In the genomic region with DNA sequence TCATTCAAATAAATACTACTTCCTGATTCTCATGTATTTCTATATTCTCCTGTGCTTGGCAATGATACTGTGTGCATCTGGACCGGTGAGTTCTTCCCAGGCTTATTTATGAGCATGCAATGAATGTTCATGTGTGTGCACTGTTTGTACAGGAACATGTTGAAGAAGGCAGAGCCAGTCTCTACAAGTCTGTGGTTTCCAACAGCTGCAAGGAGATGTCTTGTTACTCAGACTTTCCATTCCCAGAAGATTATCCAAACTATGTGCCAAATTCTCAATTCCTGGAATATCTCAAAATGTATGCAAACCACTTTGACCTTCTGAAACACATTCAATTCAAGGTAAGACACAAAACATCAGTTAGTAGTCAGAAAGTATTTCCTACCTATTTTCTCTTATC, we compare ENCODE assay signal across 25 cellular contexts. TPM values are rescaled to one million over a fixed set of nuclear protein-coding genes. Genes with fewer than 3 reads are reported as not detected.
DNase-seq lines count a peak whose midpoint lies in the region; TF ChIP-seq lines count a peak whose summit lies in the region.
"Had no signal": no experiment of that assay in that cellular context is flagged by ENCODE, and none has a peak within 500 bp of the region (broad histone marks: within the 10 kb centered on the region; RNA-seq: fewer than 3 reads in every experiment).

No MANE protein-coding gene starts in this region.

- POLR2A ChIA-PET in Caco-2 (lab: Charles Lee), result no interaction called here

- no peak overlapping the region for H3K4me3 ChIP-seq in Caco-2 (ENCODE audit: low read depth, low read length)
- H3K4me3 ChIP-seq in SJCRH30, result no peak overlapping the region
- H3K4me3 ChIP-seq in stomach, result no peak overlapping the region
- H3K4me3 ChIP-seq: GM23338, Peyer's patch, tibial artery had no signal

- H3K27me3 Mint-ChIP-seq in Caco-2 (ENCODE audit: insufficient read depth, unreplicated experiment), result no peaks in the 10 kb centered on the region

- DNase-seq in Caco-2, result no peak
- peak; percentile 7 to 38 for DNase-seq in SJCRH30
- DNase-seq in fibroblast of gingiva (ENCODE audit: low read depth), result peak; percentile 63
- DNase-seq in myocyte (ENCODE audit: low read depth), result peak; percentile 64
- DNase-seq in head of caudate nucleus, result no peak
- no peak for DNase-seq in stomach
- DNase-seq in activated naive CD4-positive, alpha-beta T cell (lab: John Stamatoyannopoulos, UW), result no peak
- DNase-seq in HK-2 (ENCODE audit: unreplicated experiment), result no peak
- DNase-seq: activated CD4-positive, alpha-beta T cell treated with anti-CD3 and anti-CD28 coated beads, Interleukin-2, amount 50 U/mL, for 4 hours; activated gamma-delta T cell; amniotic stem cell; CD4-positive, alpha-beta T cell; cerebellar nuclear complex; kidney glomerular epithelial cell; NCI-H1930; NCI-H446; Peyer's patch; posterior cingulate gyrus; stimulated activated CD4-positive, alpha-beta T cell treated with anti-CD3 and anti-CD28 coated beads, Interleukin-2, amount 100 ng/mL, for 24 hours; stimulated activated naive CD4-positive, alpha-beta T cell; tibial artery had no signal

- CTCF ChIA-PET in Caco-2 (lab: Charles Lee), result no interaction called here

- no peaks in the 10 kb centered on the region for H3K4me1 ChIP-seq in Caco-2
- H3K4me1 ChIP-seq in SJCRH30, result peaks cover 8% of the 10 kb centered on the region; the same call in 1 of the 2 replicates
- H3K4me1 ChIP-seq in stomach, result no peaks in the 10 kb centered on the region
- H3K4me1 ChIP-seq: Peyer's patch, tibial artery had no signal

- no peak for TF ChIP-seq POLR2A in stomach (IDR thresholded peaks at IDR 0.05)

- no peak overlapping the region for H3K4me3 Mint-ChIP-seq in Caco-2 (ENCODE audit: unreplicated experiment)
- H3K4me3 Mint-ChIP-seq: CD4-positive, alpha-beta T cell; GM23338; WTC11 had no signal

- H3K27ac Mint-ChIP-seq in Caco-2 (ENCODE audit: unreplicated experiment), result peak overlapping the region; percentile 0
- H3K27ac Mint-ChIP-seq: CD4-positive, alpha-beta T cell; GM23338; WTC11 had no signal

- H3K27ac ChIP-seq in SJCRH30 (no peak overlapping the region), stomach (no peak overlapping the region)
- H3K27ac ChIP-seq: Peyer's patch, tibial artery had no signal

- H3K9me3 ChIP-seq in Caco-2 (no peaks in the 10 kb centered on the region), SJCRH30 (replicated peaks) (no peaks in the 10 kb centered on the region), stomach (peaks cover 0 to 10% (median 0%) of the 10 kb centered on the region in 4 donors)
- H3K9me3 ChIP-seq: Peyer's patch, tibial artery had no signal

- no peaks in the 10 kb centered on the region for H3K4me1 Mint-ChIP-seq in Caco-2 (ENCODE audit: low read depth, unreplicated experiment)

- no peaks in the 10 kb centered on the region for H3K36me3 Mint-ChIP-seq in Caco-2 (ENCODE audit: insufficient read depth, unreplicated experiment)

- no peak for TF ChIP-seq EP300 in stomach (IDR thresholded peaks at IDR 0.05)

- no peaks in the 10 kb centered on the region for H3K9me3 Mint-ChIP-seq in Caco-2 (ENCODE audit: unreplicated experiment)
- H3K9me3 Mint-ChIP-seq: CD4-positive, alpha-beta T cell had no signal

- intact Hi-C loops in Caco-2 (cut with micrococcal nuclease; ENCODE audit: unreplicated experiment), result no loop called here
- intact Hi-C loops in head of caudate nucleus (cut with DNase I), result no loop called here
- intact Hi-C loops in stomach (cut with DNase I; ENCODE audit: low total_unique reads), result no loop called here

- WGBS in stomach, 5 donors, result 57 to 79% (median 66%) methylated on average over 1 of the region's 1 CpG

- no peaks in the 10 kb centered on the region for H3K27me3 ChIP-seq in Caco-2 (replicated peaks; ENCODE audit: control insufficient read depth, insufficient read depth, low read length)
- no peaks in the 10 kb centered on the region for H3K27me3 ChIP-seq in SJCRH30
- no peaks in the 10 kb centered on the region for H3K27me3 ChIP-seq in stomach
- H3K27me3 ChIP-seq: Peyer's patch, tibial artery had no signal

- no peaks in the 10 kb centered on the region for H3K36me3 ChIP-seq in Caco-2 (ENCODE audit: control insufficient read depth, insufficient read depth, low read length)
- H3K36me3 ChIP-seq in SJCRH30, result no peaks in the 10 kb centered on the region
- no peaks in the 10 kb centered on the region for H3K36me3 ChIP-seq in stomach
- H3K36me3 ChIP-seq: Peyer's patch, tibial artery had no signal

- no peak for TF ChIP-seq CTCF in Caco-2 (IDR thresholded peaks at IDR 0.05; ENCODE audit: insufficient read depth in 1 of 2, low read depth in 1 of 2, low read length in 1 of 2, severe bottlenecking in 1 of 2, unreplicated experiment in 1 of 2)
- TF ChIP-seq CTCF in stomach (IDR thresholded peaks at IDR 0.05), result no peak

- BruUV-seq in Caco-2 (replicated peaks; lab: Mats Ljungman, UMichigan), result no TSS peak

RNA-seq across cellular contexts. Expression of a gene that starts 19.1 kb away (rescaled TPM):
- total RNA-seq in Caco-2 (2022), result 0.77 TPM in 1 of 2 replicates, not detected in the other
- total RNA-seq in SJCRH30 (2014; rRNA removed; shearing (Covaris generic)), result not detected in 2 replicates
- total RNA-seq in myocyte, result 0.08 TPM in 1 of 2 replicates, not detected in the other
- not detected for polyA plus RNA-seq in myocyte (2012)
- total RNA-seq in stomach, result 1 to 10 TPM in 1 of 5 donors, not detected in 4; 1.8 TPM
- 1 to 10 TPM; 1.4 to 3.2 (median 2.6) TPM for polyA plus RNA-seq in stomach
- total RNA-seq: CD4-positive, alpha-beta T cell; GM23338; HT1080; WTC11 had no signal
- polyA plus RNA-seq: neural cell had no signal

RNA-seq across cellular contexts. Expression of a gene that starts 46.6 kb away (rescaled TPM):
- total RNA-seq in Caco-2 (2022), result 2.3 and 3.8 TPM in 2 replicates
- total RNA-seq in SJCRH30 (2014; rRNA removed; shearing (Covaris generic)), result 0.87 and 1.4 TPM in 2 replicates
- total RNA-seq in myocyte, result 3.1 and 8.7 TPM in 2 replicates
- 1.3 TPM for polyA plus RNA-seq in myocyte (2012)
- total RNA-seq in stomach, result 1 to 10 TPM in 3 of 5 donors, under 1 TPM in 1, not detected in 1; 0.89 to 5.9 (median 3.4) TPM
- 10 to 100 TPM in 1 of 3 donors, 1 to 10 TPM in 2; 3.2 to 12.2 (median 3.8) TPM for polyA plus RNA-seq in stomach
- polyA plus RNA-seq: neural cell had no signal

Comparison
In these comparisons a context has a peak if more than half of its experiments do, and no peak if none do; other contexts are left out.
1. DNase-seq: peak in SJCRH30 (2 of 2), fibroblast of gingiva (single experiment) and myocyte (single experiment); none in Caco-2 (0 of 2), head of caudate nucleus (0 of 42), stomach (single experiment), activated naive CD4-positive, alpha-beta T cell (0 of 4) and HK-2 (single experiment).